ENCODE assay signal across 2 cellular contexts in genomic region chr10:113434950-113435349, GRCh38.
TF ChIP-seq lines count a peak whose summit lies in the region.

No MANE protein-coding gene starts in this region.

TF ChIP-seq in liver, 16 proteins besides CTCF, POLR2A, EP300 and RAD21 (continued from another document):
- no peak for TF ChIP-seq ZBTB33 (IDR thresholded peaks at IDR 0.05)
- TF ChIP-seq RXRA (IDR thresholded peaks at IDR 0.05), result peak; percentile 29 to 34
- no peak for TF ChIP-seq JUND (IDR thresholded peaks at IDR 0.05)

TF ChIP-seq in HepG2, 621 proteins besides CTCF, POLR2A, EP300 and RAD21 (continued from another document):
- TF ChIP-seq, protein P1, sequence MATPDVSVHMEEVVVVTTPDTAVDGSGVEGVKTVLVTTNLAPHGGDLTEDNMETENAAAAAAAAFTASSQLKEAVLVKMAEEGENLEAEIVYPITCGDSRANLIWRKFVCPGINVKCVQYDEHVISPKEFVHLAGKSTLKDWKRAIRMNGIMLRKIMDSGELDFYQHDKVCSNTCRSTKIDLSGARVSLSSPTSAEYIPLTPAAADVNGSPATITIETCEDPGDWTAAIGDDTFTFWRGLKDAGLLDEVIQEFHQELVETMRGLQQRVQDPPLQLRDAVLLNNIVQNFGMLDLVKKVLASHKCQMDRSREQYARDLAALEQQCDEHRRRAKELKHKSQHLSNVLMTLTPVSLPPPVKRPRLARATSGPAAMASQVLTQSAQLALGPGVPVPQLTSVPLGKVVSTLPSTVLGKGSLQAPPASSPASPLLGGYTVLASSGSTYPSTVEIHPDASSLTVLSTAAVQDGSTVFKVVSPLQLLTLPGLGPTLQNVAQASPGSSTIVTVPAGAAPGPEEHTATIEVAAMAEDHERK (CRISPR knock-in tag; IDR thresholded peaks at IDR 0.05; ENCODE audit: low read depth), result no peak
- TF ChIP-seq, protein P2, sequence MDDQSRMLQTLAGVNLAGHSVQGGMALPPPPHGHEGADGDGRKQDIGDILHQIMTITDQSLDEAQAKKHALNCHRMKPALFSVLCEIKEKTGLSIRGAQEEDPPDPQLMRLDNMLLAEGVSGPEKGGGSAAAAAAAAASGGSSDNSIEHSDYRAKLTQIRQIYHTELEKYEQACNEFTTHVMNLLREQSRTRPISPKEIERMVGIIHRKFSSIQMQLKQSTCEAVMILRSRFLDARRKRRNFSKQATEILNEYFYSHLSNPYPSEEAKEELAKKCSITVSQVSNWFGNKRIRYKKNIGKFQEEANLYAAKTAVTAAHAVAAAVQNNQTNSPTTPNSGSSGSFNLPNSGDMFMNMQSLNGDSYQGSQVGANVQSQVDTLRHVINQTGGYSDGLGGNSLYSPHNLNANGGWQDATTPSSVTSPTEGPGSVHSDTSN (CRISPR knock-in tag; IDR thresholded peaks at IDR 0.05; ENCODE audit: borderline replicate concordance), result no peak
- TF ChIP-seq FOSL2 (CRISPR knock-in tag; IDR thresholded peaks at IDR 0.05) (no peak), DNMT3B (CRISPR knock-in tag; conservative IDR thresholded peaks at IDR 0.05) (no peak), ZNF7 (CRISPR knock-in tag; IDR thresholded peaks at IDR 0.05) (no peak), SAFB2 (CRISPR knock-in tag; IDR thresholded peaks at IDR 0.05; ENCODE audit: borderline replicate concordance, low read depth) (no peak), MED8 (CRISPR knock-in tag; IDR thresholded peaks at IDR 0.05; ENCODE audit: insufficient replicate concordance) (no peak), KDM2A (CRISPR knock-in tag; IDR thresholded peaks at IDR 0.05; ENCODE audit: borderline replicate concordance, low read depth) (no peak), MXD4 (CRISPR knock-in tag; IDR thresholded peaks at IDR 0.05) (no peak)
- TF ChIP-seq, protein P3, sequence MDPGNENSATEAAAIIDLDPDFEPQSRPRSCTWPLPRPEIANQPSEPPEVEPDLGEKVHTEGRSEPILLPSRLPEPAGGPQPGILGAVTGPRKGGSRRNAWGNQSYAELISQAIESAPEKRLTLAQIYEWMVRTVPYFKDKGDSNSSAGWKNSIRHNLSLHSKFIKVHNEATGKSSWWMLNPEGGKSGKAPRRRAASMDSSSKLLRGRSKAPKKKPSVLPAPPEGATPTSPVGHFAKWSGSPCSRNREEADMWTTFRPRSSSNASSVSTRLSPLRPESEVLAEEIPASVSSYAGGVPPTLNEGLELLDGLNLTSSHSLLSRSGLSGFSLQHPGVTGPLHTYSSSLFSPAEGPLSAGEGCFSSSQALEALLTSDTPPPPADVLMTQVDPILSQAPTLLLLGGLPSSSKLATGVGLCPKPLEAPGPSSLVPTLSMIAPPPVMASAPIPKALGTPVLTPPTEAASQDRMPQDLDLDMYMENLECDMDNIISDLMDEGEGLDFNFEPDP (CRISPR knock-in tag; conservative IDR thresholded peaks at IDR 0.05), result no peak
- TF ChIP-seq, protein P4, sequence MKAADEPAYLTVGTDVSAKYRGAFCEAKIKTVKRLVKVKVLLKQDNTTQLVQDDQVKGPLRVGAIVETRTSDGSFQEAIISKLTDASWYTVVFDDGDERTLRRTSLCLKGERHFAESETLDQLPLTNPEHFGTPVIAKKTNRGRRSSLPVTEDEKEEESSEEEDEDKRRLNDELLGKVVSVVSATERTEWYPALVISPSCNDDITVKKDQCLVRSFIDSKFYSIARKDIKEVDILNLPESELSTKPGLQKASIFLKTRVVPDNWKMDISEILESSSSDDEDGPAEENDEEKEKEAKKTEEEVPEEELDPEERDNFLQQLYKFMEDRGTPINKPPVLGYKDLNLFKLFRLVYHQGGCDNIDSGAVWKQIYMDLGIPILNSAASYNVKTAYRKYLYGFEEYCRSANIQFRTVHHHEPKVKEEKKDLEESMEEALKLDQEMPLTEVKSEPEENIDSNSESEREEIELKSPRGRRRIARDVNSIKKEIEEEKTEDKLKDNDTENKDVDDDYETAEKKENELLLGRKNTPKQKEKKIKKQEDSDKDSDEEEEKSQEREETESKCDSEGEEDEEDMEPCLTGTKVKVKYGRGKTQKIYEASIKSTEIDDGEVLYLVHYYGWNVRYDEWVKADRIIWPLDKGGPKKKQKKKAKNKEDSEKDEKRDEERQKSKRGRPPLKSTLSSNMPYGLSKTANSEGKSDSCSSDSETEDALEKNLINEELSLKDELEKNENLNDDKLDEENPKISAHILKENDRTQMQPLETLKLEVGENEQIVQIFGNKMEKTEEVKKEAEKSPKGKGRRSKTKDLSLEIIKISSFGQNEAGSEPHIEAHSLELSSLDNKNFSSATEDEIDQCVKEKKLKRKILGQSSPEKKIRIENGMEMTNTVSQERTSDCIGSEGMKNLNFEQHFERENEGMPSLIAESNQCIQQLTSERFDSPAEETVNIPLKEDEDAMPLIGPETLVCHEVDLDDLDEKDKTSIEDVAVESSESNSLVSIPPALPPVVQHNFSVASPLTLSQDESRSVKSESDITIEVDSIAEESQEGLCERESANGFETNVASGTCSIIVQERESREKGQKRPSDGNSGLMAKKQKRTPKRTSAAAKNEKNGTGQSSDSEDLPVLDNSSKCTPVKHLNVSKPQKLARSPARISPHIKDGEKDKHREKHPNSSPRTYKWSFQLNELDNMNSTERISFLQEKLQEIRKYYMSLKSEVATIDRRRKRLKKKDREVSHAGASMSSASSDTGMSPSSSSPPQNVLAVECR (CRISPR knock-in tag; IDR thresholded peaks at IDR 0.05; ENCODE audit: borderline replicate concordance), result no peak
